1 cellular context compared by ENCODE assay signal in the genomic region with DNA sequence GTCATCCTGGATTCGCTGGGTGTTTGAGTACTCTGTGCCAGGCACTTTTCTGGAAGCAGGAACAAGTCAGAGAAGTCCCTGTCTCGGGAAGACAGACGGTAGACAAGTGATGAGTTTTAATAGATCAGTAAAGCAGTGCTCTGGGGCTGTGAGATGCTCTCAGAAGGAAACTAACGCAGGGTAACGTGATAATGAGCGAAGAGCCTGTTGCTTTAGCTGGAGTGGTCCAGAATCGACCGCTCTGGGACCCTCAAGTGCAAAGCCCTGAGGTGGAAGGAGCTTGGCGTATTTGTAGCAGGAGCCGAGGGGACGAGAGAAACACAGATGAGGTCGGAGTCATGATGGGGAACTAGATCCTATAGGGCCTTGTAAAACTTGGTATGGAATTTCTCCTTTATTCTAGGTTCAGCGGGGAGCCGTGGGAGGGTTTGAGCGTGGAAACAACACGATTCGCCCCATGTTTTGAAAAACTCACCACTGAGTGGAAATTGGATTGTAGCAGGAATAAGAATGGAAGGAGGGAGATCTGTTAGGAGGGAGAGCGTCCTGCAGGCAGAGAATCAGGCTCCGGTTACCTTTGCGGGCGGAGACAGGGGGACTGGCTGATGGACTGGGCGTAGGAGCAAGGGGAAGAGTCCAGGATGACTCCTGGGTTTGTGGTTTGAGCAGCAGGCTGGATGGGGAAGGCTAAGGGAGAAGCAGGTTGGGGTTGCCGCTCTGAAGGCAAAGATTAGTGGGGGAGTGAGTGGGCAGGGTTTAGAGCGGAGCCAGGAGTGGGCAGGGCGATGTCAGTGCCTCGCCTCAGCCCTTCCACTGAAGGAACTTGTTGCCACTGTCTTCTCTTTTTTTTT.
TF ChIP-seq lines count a peak whose summit lies in the region.

No MANE protein-coding gene starts in this region.

TF ChIP-seq in HepG2, 621 proteins besides CTCF, POLR2A, EP300 and RAD21:
- TF ChIP-seq ARNTL (CRISPR knock-in tag; IDR thresholded peaks at IDR 0.05) (no peak), U2AF1 (optimal IDR thresholded peaks at IDR 0.05; ENCODE audit: low read depth, low read length) (peak; percentile 24), ZIK1 (CRISPR knock-in tag; IDR thresholded peaks at IDR 0.05; ENCODE audit: borderline replicate concordance, low read depth) (0 out of 2 replicates have a peak, but pooled peaks have one; percentile 1), KDM5A (IDR thresholded peaks at IDR 0.05; ENCODE audit: borderline replicate concordance, low read length) (peak; percentile 57; the same call in 1 of the 2 replicates), HMGA1 (CRISPR knock-in tag; conservative IDR thresholded peaks at IDR 0.05) (no peak), MED1 (CRISPR knock-in tag; IDR thresholded peaks at IDR 0.05) (no peak), NFRKB (IDR thresholded peaks at IDR 0.05) (no peak), ZNF460 (CRISPR knock-in tag; IDR thresholded peaks at IDR 0.05; ENCODE audit: borderline replicate concordance) (no peak), POLR2AphosphoS2 (IDR thresholded peaks at IDR 0.05; ENCODE audit: low read depth, low read length) (no peak), ZNF33B (CRISPR knock-in tag; IDR thresholded peaks at IDR 0.05) (no peak), ARID2 (CRISPR knock-in tag; IDR thresholded peaks at IDR 0.05; ENCODE audit: borderline replicate concordance) (0 out of 2 replicates have a peak, but pooled peaks have one; percentile 69), ZNF3 (CRISPR knock-in tag; IDR thresholded peaks at IDR 0.05) (no peak), ASH2L (IDR thresholded peaks at IDR 0.05; ENCODE audit: insufficient read length, low read depth, low read length) (peak; percentile 11), PHF21A (CRISPR knock-in tag; IDR thresholded peaks at IDR 0.05) (peak; percentile 52; the same call in 1 of the 2 replicates), FOXA1 (IDR thresholded peaks at IDR 0.05) (no peak), FOXA1 (CRISPR knock-in tag; IDR thresholded peaks at IDR 0.05) (no peak), ZNF589 (CRISPR knock-in tag; conservative IDR thresholded peaks at IDR 0.05) (0 out of 2 replicates have a peak, but pooled peaks have one; percentile 9), MATR3 (CRISPR knock-in tag; IDR thresholded peaks at IDR 0.05) (no peak), ZSCAN29 (CRISPR knock-in tag; conservative IDR thresholded peaks at IDR 0.05) (0 out of 2 replicates have a peak, but pooled peaks have one; percentile 51), CREB1 (IDR thresholded peaks at IDR 0.05) (no peak), CREB1 (CRISPR knock-in tag; IDR thresholded peaks at IDR 0.05) (no peak), ZNF816 (CRISPR knock-in tag; IDR thresholded peaks at IDR 0.05; ENCODE audit: borderline replicate concordance) (0 out of 2 replicates have a peak, but pooled peaks have one; percentile 83), ZNF430 (CRISPR knock-in tag; IDR thresholded peaks at IDR 0.05) (no peak), ZNF230 (CRISPR knock-in tag; IDR thresholded peaks at IDR 0.05) (peak; percentile 42; the same call in 1 of the 2 replicates), RFX3 (CRISPR knock-in tag; IDR thresholded peaks at IDR 0.05) (no peak), ZBTB3 (CRISPR knock-in tag; IDR thresholded peaks at IDR 0.05; ENCODE audit: borderline replicate concordance, low read depth) (peak; percentile 56; the same call in 1 of the 2 replicates), NCOA2 (CRISPR knock-in tag; IDR thresholded peaks at IDR 0.05) (no peak), BHLHE40 (IDR thresholded peaks at IDR 0.05; ENCODE audit: low read length) (peak; percentile 91), ZNF547 (CRISPR knock-in tag; IDR thresholded peaks at IDR 0.05) (no peak), SRY (CRISPR knock-in tag; IDR thresholded peaks at IDR 0.05) (no peak), HDAC6 (IDR thresholded peaks at IDR 0.05; ENCODE audit: low read depth, low read length) (no peak), ZNF619 (CRISPR knock-in tag; IDR thresholded peaks at IDR 0.05) (no peak), SCMH1 (CRISPR knock-in tag; IDR thresholded peaks at IDR 0.05; ENCODE audit: borderline replicate concordance) (no peak), NKX3-1 (CRISPR knock-in tag; IDR thresholded peaks at IDR 0.05) (0 out of 2 replicates have a peak, but pooled peaks have one; percentile 3), ATF7-NPFF (CRISPR knock-in tag; IDR thresholded peaks at IDR 0.05; ENCODE audit: low read depth) (0 out of 2 replicates have a peak, but pooled peaks have one; percentile 11), ZNF552 (CRISPR knock-in tag; IDR thresholded peaks at IDR 0.05; ENCODE audit: borderline replicate concordance) (no peak), MXD4 (CRISPR knock-in tag; IDR thresholded peaks at IDR 0.05) (0 out of 2 replicates have a peak, but pooled peaks have one; percentile 52)
- TF ChIP-seq, protein P1, sequence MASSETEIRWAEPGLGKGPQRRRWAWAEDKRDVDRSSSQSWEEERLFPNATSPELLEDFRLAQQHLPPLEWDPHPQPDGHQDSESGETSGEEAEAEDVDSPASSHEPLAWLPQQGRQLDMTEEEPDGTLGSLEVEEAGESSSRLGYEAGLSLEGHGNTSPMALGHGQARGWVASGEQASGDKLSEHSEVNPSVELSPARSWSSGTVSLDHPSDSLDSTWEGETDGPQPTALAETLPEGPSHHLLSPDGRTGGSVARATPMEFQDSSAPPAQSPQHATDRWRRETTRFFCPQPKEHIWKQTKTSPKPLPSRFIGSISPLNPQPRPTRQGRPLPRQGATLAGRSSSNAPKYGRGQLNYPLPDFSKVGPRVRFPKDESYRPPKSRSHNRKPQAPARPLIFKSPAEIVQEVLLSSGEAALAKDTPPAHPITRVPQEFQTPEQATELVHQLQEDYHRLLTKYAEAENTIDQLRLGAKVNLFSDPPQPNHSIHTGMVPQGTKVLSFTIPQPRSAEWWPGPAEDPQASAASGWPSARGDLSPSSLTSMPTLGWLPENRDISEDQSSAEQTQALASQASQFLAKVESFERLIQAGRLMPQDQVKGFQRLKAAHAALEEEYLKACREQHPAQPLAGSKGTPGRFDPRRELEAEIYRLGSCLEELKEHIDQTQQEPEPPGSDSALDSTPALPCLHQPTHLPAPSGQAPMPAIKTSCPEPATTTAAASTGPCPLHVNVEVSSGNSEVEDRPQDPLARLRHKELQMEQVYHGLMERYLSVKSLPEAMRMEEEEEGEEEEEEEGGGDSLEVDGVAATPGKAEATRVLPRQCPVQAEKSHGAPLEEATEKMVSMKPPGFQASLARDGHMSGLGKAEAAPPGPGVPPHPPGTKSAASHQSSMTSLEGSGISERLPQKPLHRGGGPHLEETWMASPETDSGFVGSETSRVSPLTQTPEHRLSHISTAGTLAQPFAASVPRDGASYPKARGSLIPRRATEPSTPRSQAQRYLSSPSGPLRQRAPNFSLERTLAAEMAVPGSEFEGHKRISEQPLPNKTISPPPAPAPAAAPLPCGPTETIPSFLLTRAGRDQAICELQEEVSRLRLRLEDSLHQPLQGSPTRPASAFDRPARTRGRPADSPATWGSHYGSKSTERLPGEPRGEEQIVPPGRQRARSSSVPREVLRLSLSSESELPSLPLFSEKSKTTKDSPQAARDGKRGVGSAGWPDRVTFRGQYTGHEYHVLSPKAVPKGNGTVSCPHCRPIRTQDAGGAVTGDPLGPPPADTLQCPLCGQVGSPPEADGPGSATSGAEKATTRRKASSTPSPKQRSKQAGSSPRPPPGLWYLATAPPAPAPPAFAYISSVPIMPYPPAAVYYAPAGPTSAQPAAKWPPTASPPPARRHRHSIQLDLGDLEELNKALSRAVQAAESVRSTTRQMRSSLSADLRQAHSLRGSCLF (CRISPR knock-in tag; IDR thresholded peaks at IDR 0.05; ENCODE audit: borderline replicate concordance), result no peak
- TF ChIP-seq, protein P2, sequence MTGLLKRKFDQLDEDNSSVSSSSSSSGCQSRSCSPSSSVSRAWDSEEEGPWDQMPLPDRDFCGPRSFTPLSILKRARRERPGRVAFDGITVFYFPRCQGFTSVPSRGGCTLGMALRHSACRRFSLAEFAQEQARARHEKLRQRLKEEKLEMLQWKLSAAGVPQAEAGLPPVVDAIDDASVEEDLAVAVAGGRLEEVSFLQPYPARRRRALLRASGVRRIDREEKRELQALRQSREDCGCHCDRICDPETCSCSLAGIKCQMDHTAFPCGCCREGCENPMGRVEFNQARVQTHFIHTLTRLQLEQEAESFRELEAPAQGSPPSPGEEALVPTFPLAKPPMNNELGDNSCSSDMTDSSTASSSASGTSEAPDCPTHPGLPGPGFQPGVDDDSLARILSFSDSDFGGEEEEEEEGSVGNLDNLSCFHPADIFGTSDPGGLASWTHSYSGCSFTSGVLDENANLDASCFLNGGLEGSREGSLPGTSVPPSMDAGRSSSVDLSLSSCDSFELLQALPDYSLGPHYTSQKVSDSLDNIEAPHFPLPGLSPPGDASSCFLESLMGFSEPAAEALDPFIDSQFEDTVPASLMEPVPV (CRISPR knock-in tag; IDR thresholded peaks at IDR 0.05), result peak; percentile 16; the same call in 1 of the 2 replicates
- TF ChIP-seq, protein P3, sequence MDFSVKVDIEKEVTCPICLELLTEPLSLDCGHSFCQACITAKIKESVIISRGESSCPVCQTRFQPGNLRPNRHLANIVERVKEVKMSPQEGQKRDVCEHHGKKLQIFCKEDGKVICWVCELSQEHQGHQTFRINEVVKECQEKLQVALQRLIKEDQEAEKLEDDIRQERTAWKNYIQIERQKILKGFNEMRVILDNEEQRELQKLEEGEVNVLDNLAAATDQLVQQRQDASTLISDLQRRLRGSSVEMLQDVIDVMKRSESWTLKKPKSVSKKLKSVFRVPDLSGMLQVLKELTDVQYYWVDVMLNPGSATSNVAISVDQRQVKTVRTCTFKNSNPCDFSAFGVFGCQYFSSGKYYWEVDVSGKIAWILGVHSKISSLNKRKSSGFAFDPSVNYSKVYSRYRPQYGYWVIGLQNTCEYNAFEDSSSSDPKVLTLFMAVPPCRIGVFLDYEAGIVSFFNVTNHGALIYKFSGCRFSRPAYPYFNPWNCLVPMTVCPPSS (IDR thresholded peaks at IDR 0.05), result no peak
- TF ChIP-seq, protein P4, sequence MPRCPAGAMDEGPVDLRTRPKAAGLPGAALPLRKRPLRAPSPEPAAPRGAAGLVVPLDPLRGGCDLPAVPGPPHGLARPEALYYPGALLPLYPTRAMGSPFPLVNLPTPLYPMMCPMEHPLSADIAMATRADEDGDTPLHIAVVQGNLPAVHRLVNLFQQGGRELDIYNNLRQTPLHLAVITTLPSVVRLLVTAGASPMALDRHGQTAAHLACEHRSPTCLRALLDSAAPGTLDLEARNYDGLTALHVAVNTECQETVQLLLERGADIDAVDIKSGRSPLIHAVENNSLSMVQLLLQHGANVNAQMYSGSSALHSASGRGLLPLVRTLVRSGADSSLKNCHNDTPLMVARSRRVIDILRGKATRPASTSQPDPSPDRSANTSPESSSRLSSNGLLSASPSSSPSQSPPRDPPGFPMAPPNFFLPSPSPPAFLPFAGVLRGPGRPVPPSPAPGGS (CRISPR knock-in tag; IDR thresholded peaks at IDR 0.05), result 0 out of 2 replicates have a peak, but pooled peaks have one; percentile 6
- TF ChIP-seq, protein P5, sequence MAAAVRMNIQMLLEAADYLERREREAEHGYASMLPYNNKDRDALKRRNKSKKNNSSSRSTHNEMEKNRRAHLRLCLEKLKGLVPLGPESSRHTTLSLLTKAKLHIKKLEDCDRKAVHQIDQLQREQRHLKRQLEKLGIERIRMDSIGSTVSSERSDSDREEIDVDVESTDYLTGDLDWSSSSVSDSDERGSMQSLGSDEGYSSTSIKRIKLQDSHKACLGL (CRISPR knock-in tag; IDR thresholded peaks at IDR 0.05), result no peak
- TF ChIP-seq, protein P6, sequence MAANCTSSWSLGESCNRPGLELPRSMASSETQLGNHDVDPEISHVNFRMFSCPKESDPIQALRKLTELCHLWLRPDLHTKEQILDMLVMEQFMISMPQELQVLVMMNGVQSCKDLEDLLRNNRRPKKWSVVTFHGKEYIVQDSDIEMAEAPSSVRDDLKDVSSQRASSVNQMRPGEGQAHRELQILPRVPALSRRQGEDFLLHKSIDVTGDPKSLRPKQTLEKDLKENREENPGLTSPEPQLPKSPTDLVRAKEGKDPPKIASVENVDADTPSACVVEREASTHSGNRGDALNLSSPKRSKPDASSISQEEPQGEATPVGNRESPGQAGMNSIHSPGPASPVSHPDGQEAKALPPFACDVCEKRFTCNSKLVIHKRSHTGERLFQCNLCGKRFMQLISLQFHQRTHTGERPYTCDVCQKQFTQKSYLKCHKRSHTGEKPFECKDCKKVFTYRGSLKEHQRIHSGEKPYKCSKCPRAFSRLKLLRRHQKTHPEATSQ (CRISPR knock-in tag; IDR thresholded peaks at IDR 0.05; ENCODE audit: borderline replicate concordance), result 0 out of 2 replicates have a peak, but pooled peaks have one; percentile 20
- TF ChIP-seq, protein P7, sequence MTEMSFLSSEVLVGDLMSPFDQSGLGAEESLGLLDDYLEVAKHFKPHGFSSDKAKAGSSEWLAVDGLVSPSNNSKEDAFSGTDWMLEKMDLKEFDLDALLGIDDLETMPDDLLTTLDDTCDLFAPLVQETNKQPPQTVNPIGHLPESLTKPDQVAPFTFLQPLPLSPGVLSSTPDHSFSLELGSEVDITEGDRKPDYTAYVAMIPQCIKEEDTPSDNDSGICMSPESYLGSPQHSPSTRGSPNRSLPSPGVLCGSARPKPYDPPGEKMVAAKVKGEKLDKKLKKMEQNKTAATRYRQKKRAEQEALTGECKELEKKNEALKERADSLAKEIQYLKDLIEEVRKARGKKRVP (CRISPR knock-in tag; IDR thresholded peaks at IDR 0.05), result 0 out of 4 replicates have a peak, but pooled peaks of 1 of the 2 experiments have one; percentile 9
- TF ChIP-seq, protein P8, sequence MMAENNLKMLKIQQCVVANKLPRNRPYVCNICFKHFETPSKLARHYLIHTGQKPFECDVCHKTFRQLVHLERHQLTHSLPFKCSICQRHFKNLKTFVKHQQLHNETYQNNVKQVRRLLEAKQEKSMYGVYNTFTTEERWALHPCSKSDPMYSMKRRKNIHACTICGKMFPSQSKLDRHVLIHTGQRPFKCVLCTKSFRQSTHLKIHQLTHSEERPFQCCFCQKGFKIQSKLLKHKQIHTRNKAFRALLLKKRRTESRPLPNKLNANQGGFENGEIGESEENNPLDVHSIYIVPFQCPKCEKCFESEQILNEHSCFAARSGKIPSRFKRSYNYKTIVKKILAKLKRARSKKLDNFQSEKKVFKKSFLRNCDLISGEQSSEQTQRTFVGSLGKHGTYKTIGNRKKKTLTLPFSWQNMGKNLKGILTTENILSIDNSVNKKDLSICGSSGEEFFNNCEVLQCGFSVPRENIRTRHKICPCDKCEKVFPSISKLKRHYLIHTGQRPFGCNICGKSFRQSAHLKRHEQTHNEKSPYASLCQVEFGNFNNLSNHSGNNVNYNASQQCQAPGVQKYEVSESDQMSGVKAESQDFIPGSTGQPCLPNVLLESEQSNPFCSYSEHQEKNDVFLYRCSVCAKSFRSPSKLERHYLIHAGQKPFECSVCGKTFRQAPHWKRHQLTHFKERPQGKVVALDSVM (CRISPR knock-in tag; IDR thresholded peaks at IDR 0.05), result no peak
TF ChIP-seq in HepG2: peak in this region for 19.
